1 cellular context compared by ENCODE assay signal in genomic region chr3:186570096-186570940, GRCh38.
TF ChIP-seq lines count a peak whose summit lies in the region.

Gene DNAJB11, plus strand, starts transcription at chr3:186570720. Its CDS starts 178 bp downstream, at chr3:186570898.

TF ChIP-seq in H1, 55 proteins besides CTCF, POLR2A, EP300 and RAD21 (continued from another document):
- TF ChIP-seq KDM4A (IDR thresholded peaks at IDR 0.05; ENCODE audit: low read depth, low read length, severe bottlenecking): peak; percentile 92
- no peak for TF ChIP-seq TCF12 (IDR thresholded peaks at IDR 0.05; ENCODE audit: low read depth, low read length)
- TF ChIP-seq E2F6 (IDR thresholded peaks at IDR 0.05): peak; percentile 54
- TF ChIP-seq BACH1 (IDR thresholded peaks at IDR 0.05; ENCODE audit: low read length): no peak
- no peak for TF ChIP-seq FOSL1 (IDR thresholded peaks at IDR 0.05; ENCODE audit: insufficient read depth, low read depth, low read length)
- TF ChIP-seq TEAD4 (IDR thresholded peaks at IDR 0.05; ENCODE audit: low read depth, low read length): peak; percentile 87
- TF ChIP-seq CBX5 (IDR thresholded peaks at IDR 0.05; ENCODE audit: low read depth, low read length): no peak
- TF ChIP-seq BRCA1 (IDR thresholded peaks at IDR 0.05; ENCODE audit: low read depth, low read length): peak; percentile 60; the same call in 1 of the 2 replicates
- peak; percentile 62; the same call in 1 of the 2 replicates for TF ChIP-seq GTF2F1 (IDR thresholded peaks at IDR 0.05; ENCODE audit: borderline replicate concordance, low read depth, low read length)
- TF ChIP-seq CHD7 (IDR thresholded peaks at IDR 0.05; ENCODE audit: insufficient replicate concordance, low read length): no peak
- TF ChIP-seq SP1 (IDR thresholded peaks at IDR 0.05; ENCODE audit: low read depth, low read length): peak; percentile 95
- no peak for TF ChIP-seq EGR1 (IDR thresholded peaks at IDR 0.05; ENCODE audit: borderline replicate concordance, low read depth, low read length)
- TF ChIP-seq SAP30 (IDR thresholded peaks at IDR 0.05; ENCODE audit: insufficient read depth, insufficient replicate concordance, low read length): peak; percentile 52
- TF ChIP-seq CHD1 (IDR thresholded peaks at IDR 0.05; ENCODE audit: low read depth, low read length): no peak
- TF ChIP-seq EZH2 (IDR thresholded peaks at IDR 0.05; ENCODE audit: low read depth, low read length, severe bottlenecking): no peak
- no peak for TF ChIP-seq CTBP2 (IDR thresholded peaks at IDR 0.05; ENCODE audit: borderline replicate concordance, insufficient read depth, insufficient read length, low read length)
- TF ChIP-seq ASH2L (IDR thresholded peaks at IDR 0.05; ENCODE audit: low read length): peak; percentile 85
- no peak for TF ChIP-seq GABPA (IDR thresholded peaks at IDR 0.05; ENCODE audit: borderline replicate concordance, insufficient read depth, low read length)
- TF ChIP-seq CHD2 (IDR thresholded peaks at IDR 0.05; ENCODE audit: low read length): peak; percentile 87
- no peak for TF ChIP-seq JUN (IDR thresholded peaks at IDR 0.05; ENCODE audit: low read depth, low read length)
- no peak; the same call in 1 of the 2 replicates for TF ChIP-seq SP2 (IDR thresholded peaks at IDR 0.05; ENCODE audit: low read length)
- peak; percentile 93 for TF ChIP-seq CEBPB (IDR thresholded peaks at IDR 0.05; ENCODE audit: low read depth, low read length)
- TF ChIP-seq SUZ12 (IDR thresholded peaks at IDR 0.05; ENCODE audit: low read length): no peak
- no peak for TF ChIP-seq HDAC6 (IDR thresholded peaks at IDR 0.05; ENCODE audit: low read depth, low read length)
- no peak for TF ChIP-seq RFX5 (IDR thresholded peaks at IDR 0.05; ENCODE audit: borderline replicate concordance, low read depth, low read length)
- TF ChIP-seq SIX5 (IDR thresholded peaks at IDR 0.05; ENCODE audit: low read depth, low read length): no peak
- peak; percentile 83; the same call in 1 of the 2 replicates for TF ChIP-seq ATF2 (IDR thresholded peaks at IDR 0.05; ENCODE audit: low read length)
- no peak for TF ChIP-seq POU5F1 (IDR thresholded peaks at IDR 0.05; ENCODE audit: low read depth, low read length)
- TF ChIP-seq POLR2AphosphoS5 (IDR thresholded peaks at IDR 0.05; ENCODE audit: low read depth, low read length): peak; percentile 97
- peak; percentile 23; the same call in 1 of the 2 replicates for TF ChIP-seq YY1 (IDR thresholded peaks at IDR 0.05; ENCODE audit: low read depth, low read length)
- no peak for TF ChIP-seq SP4 (IDR thresholded peaks at IDR 0.05; ENCODE audit: low read length)
- TF ChIP-seq MAX (IDR thresholded peaks at IDR 0.05): peak; percentile 39
- TF ChIP-seq SIRT6 (IDR thresholded peaks at IDR 0.05; ENCODE audit: low read length): no peak
- peak; percentile 51; the same call in 1 of the 2 replicates for TF ChIP-seq JUND (IDR thresholded peaks at IDR 0.05; ENCODE audit: low read length)
- peak; percentile 50; the same call in 1 of the 2 replicates for TF ChIP-seq SRF (IDR thresholded peaks at IDR 0.05; ENCODE audit: low read depth, low read length)
- no peak for TF ChIP-seq KDM1A (IDR thresholded peaks at IDR 0.05; ENCODE audit: borderline replicate concordance, low read length)
- TF ChIP-seq NANOG (IDR thresholded peaks at IDR 0.05; ENCODE audit: insufficient read depth, low read depth, low read length, poor library complexity, severe bottlenecking): no peak
- no peak for TF ChIP-seq CBX8 (IDR thresholded peaks at IDR 0.05; ENCODE audit: borderline replicate concordance, low read depth, low read length)
- peak; percentile 99 for TF ChIP-seq CREB1 (IDR thresholded peaks at IDR 0.05)
- no peak for TF ChIP-seq RNF2 (IDR thresholded peaks at IDR 0.05; ENCODE audit: borderline replicate concordance, low read depth, low read length, missing control alignments, poor library complexity, severe bottlenecking)
- no peak for TF ChIP-seq USF2 (IDR thresholded peaks at IDR 0.05; ENCODE audit: low read length)
- no peak for TF ChIP-seq MAFK (IDR thresholded peaks at IDR 0.05; ENCODE audit: low read depth, low read length)
- peak; percentile 93 for TF ChIP-seq KDM5A (IDR thresholded peaks at IDR 0.05; ENCODE audit: low read length)
- TF ChIP-seq RXRA (IDR thresholded peaks at IDR 0.05; ENCODE audit: insufficient read depth, low read depth, low read length): no peak
- TF ChIP-seq ATF3 (IDR thresholded peaks at IDR 0.05; ENCODE audit: insufficient read depth, low read depth, low read length): peak; percentile 79
- TF ChIP-seq TAF7 (optimal IDR thresholded peaks at IDR 0.05; ENCODE audit: borderline replicate concordance, low read depth, low read length): peak; percentile 85
- TF ChIP-seq TAF1 (IDR thresholded peaks at IDR 0.05; ENCODE audit: low read depth, low read length): peak; percentile 97
- 0 out of 2 replicates have a peak, but pooled peaks have one; percentile 40 for TF ChIP-seq RBBP5 (IDR thresholded peaks at IDR 0.05; ENCODE audit: borderline replicate concordance, low read depth, low read length)
- no peak for TF ChIP-seq ZNF274 (IDR thresholded peaks at IDR 0.05; ENCODE audit: borderline replicate concordance, extremely low read depth, low read length)
- peak in 1 of 2 experiments; percentile 50; a peak in 1 of 4 replicates for TF ChIP-seq HDAC2 (IDR thresholded peaks at IDR 0.05; ENCODE audit: borderline replicate concordance in 1 of 2, low read depth in 2 of 2, low read length in 2 of 2)
- TF ChIP-seq BCL11A (IDR thresholded peaks at IDR 0.05; ENCODE audit: low read depth in 2 of 2, low read length in 2 of 2): no peak
